8 cellular contexts compared by ENCODE assay signal in genomic region chr1:97920275-97920831, GRCh38. TPM values are rescaled to one million over a fixed set of nuclear protein-coding genes. Genes with fewer than 3 reads are reported as not detected.
DNase-seq lines count a peak whose midpoint lies in the region; ATAC-seq and TF ChIP-seq lines count a peak whose summit lies in the region.

No MANE protein-coding gene starts in this region.

- ATAC-seq in GM19467 (IDR thresholded peaks at IDR 0.05; ENCODE audit: unreplicated experiment) (peak; percentile 0), HG02610 (IDR thresholded peaks at IDR 0.05; ENCODE audit: unreplicated experiment) (no peak)
- peak; percentile 60 for ATAC-seq in stimulated activated effector memory CD8-positive, alpha-beta T cell treated with anti-CD3 and anti-CD28 coated beads, Interleukin-12 subunit alpha, Interleukin-12 subunit beta, amount 100 ng/mL, for 72 hours

- no peak for TF ChIP-seq POLR2A in NB4 (IDR thresholded peaks at IDR 0.05; ENCODE audit: extremely low read depth, insufficient read length)

- no peaks in the 10 kb centered on the region for H3K9me3 Mint-ChIP-seq in immature natural killer cell
- H3K9me3 Mint-ChIP-seq in stimulated activated effector memory CD8-positive, alpha-beta T cell treated with anti-CD3 and anti-CD28 coated beads, Interleukin-12 subunit alpha, Interleukin-12 subunit beta, amount 100 ng/mL, for 72 hours = no peaks in the 10 kb centered on the region

- no peaks in the 10 kb centered on the region for H3K27me3 ChIP-seq in BLaER1 treated with 17β-estradiol and CSF1 and Interleukin-3, amounts not matched to agents 10 nM and 100 nM
- no peaks in the 10 kb centered on the region for H3K27me3 ChIP-seq in ascending aorta

- H3K9me3 ChIP-seq in BLaER1 treated with 17β-estradiol and CSF1 and Interleukin-3, amounts not matched to agents 10 nM and 100 nM (replicated peaks in 1 of 11) = no peaks in the 10 kb centered on the region
- H3K9me3 ChIP-seq in ascending aorta = no peaks in the 10 kb centered on the region

- H3K4me1 Mint-ChIP-seq in immature natural killer cell = peaks cover 40 to 64% of the 10 kb centered on the region in 2 donors
- H3K4me1 Mint-ChIP-seq in stimulated activated effector memory CD8-positive, alpha-beta T cell treated with anti-CD3 and anti-CD28 coated beads, Interleukin-12 subunit alpha, Interleukin-12 subunit beta, amount 100 ng/mL, for 72 hours = peaks cover 41% of the 10 kb centered on the region

- no peak for DNase-seq in NB4 (ENCODE audit: low read depth)
- no peak for DNase-seq in ascending aorta (ENCODE audit: low spot score in 2 of 2)
- DNase-seq in immature natural killer cell = no peak
- no peak for DNase-seq in stimulated activated effector memory CD8-positive, alpha-beta T cell treated with anti-CD3 and anti-CD28 coated beads, Interleukin-12 subunit alpha, Interleukin-12 subunit beta, amount 100 ng/mL, for 72 hours (ENCODE audit: low spot score in 2 of 2)
- DNase-seq in dedifferentiated amniotic fluid mesenchymal stem cell (ENCODE audit: extremely low spot score) = no peak

- H3K4me3 ChIP-seq in BLaER1 treated with 17β-estradiol and CSF1 and Interleukin-3, amounts not matched to agents 10 nM and 100 nM = peak overlapping the region; percentile 71 to 95 (median 86)
- H3K4me3 ChIP-seq in NB4 (ENCODE audit: low read depth, low read length) (peak overlapping the region; percentile 93), ascending aorta (peak overlapping the region; percentile 97 to 100)

- peak overlapping the region; percentile 96 to 98 (median 97) for H3K4me3 Mint-ChIP-seq in immature natural killer cell
- H3K4me3 Mint-ChIP-seq in stimulated activated effector memory CD8-positive, alpha-beta T cell treated with anti-CD3 and anti-CD28 coated beads, Interleukin-12 subunit alpha, Interleukin-12 subunit beta, amount 100 ng/mL, for 72 hours = peak overlapping the region; percentile 90

- H4K20me1 ChIP-seq in BLaER1 treated with 17β-estradiol and CSF1 and Interleukin-3, amounts not matched to agents 10 nM and 100 nM = peaks cover 0 to 23% (median 0%) of the 10 kb centered on the region in 11 experiments; a peak in 3 of 22 replicates

- no peaks in the 10 kb centered on the region for H3K36me3 ChIP-seq in BLaER1 treated with 17β-estradiol and CSF1 and Interleukin-3, amounts not matched to agents 10 nM and 100 nM
- no peaks in the 10 kb centered on the region for H3K36me3 ChIP-seq in ascending aorta

- H3K4me2 ChIP-seq in BLaER1 treated with 17β-estradiol and CSF1 and Interleukin-3, amounts not matched to agents 10 nM and 100 nM = peak overlapping the region; percentile 74 to 98 (median 87)

- TF ChIP-seq CTCF in NB4 (IDR thresholded peaks at IDR 0.05; ENCODE audit: low read depth, low read length) = no peak
- no peak for TF ChIP-seq CTCF in ascending aorta (IDR thresholded peaks at IDR 0.05)

- intact Hi-C loops in ascending aorta (cut with DNase I) = loop anchor here (10.0 kb wide), 2 partner anchors 404 to 744 kb away; partner anchors contain the start of gene SNX7

- peak overlapping the region; percentile 88 to 95 (median 93) for H3K27ac Mint-ChIP-seq in immature natural killer cell
- peak overlapping the region; percentile 95 for H3K27ac Mint-ChIP-seq in stimulated activated effector memory CD8-positive, alpha-beta T cell treated with anti-CD3 and anti-CD28 coated beads, Interleukin-12 subunit alpha, Interleukin-12 subunit beta, amount 100 ng/mL, for 72 hours

- peaks cover 3 to 9% (median 4%) of the 10 kb centered on the region in 3 donors for H3K27me3 Mint-ChIP-seq in immature natural killer cell (ENCODE audit: low read depth in 3 of 3)

- peak overlapping the region; percentile 83 to 90 (median 85) for H3K9ac ChIP-seq in BLaER1 treated with 17β-estradiol and CSF1 and Interleukin-3, amounts not matched to agents 10 nM and 100 nM

- peaks cover 11 to 40% (median 18%) of the 10 kb centered on the region in 10 experiments; a peak in 19 of 20 replicates for H3K4me1 ChIP-seq in BLaER1 treated with 17β-estradiol and CSF1 and Interleukin-3, amounts not matched to agents 10 nM and 100 nM
- peaks cover 0 to 5% of the 10 kb centered on the region in 2 donors for H3K4me1 ChIP-seq in ascending aorta

- H3K27ac ChIP-seq in BLaER1 treated with 17β-estradiol and CSF1 and Interleukin-3, amounts not matched to agents 10 nM and 100 nM = peak overlapping the region; percentile 65 to 89 (median 80)
- peak overlapping the region; percentile 86 to 94 for H3K27ac ChIP-seq in ascending aorta

- no peaks in the 10 kb centered on the region for H3K36me3 Mint-ChIP-seq in immature natural killer cell
- H3K36me3 Mint-ChIP-seq in stimulated activated effector memory CD8-positive, alpha-beta T cell treated with anti-CD3 and anti-CD28 coated beads, Interleukin-12 subunit alpha, Interleukin-12 subunit beta, amount 100 ng/mL, for 72 hours = peaks cover 6% of the 10 kb centered on the region

RNA-seq across cellular contexts. Expression of gene DPYD, which starts 0.5 kb away (rescaled TPM):
- total RNA-seq in ascending aorta = 22.9 TPM
- polyA plus RNA-seq in immature natural killer cell = 10 to 100 TPM; 23.0 to 35.9 (median 30.8) TPM
